19 cellular contexts compared by ENCODE assay signal in the genomic region with DNA sequence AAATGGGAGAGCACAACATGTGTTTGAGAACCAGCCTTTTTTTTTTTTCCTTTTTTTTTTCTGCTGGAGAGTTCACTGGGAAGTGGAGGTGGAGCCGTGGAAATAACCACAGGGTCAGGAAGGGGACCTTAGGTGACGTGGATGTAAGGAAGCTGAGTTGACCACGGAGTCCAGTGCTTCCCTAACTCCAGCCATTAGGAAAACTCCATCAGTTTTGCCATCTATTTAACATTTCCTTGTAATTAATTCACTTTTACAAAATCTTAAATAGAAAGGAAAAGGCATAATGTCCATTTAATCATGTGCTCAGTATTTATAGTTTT. TPM values are rescaled to one million over a fixed set of nuclear protein-coding genes. Genes with fewer than 3 reads are reported as not detected.
A peak's percentile ranks its signal among the peaks of the same experiment; 100 is the strongest.
DNase-seq lines count a peak whose midpoint lies in the region; ATAC-seq and TF ChIP-seq lines count a peak whose summit lies in the region.
"Had no signal": no experiment of that assay in that cellular context is flagged by ENCODE, and none has a peak within 500 bp of the region (broad histone marks: within the 10 kb centered on the region; RNA-seq: fewer than 3 reads in every experiment).

No MANE protein-coding gene starts in this region.

- H3K9me3 Mint-ChIP-seq in activated naive CD8-positive, alpha-beta T cell (ENCODE audit: low read depth), result no peaks in the 10 kb centered on the region
- no peaks in the 10 kb centered on the region for H3K9me3 Mint-ChIP-seq in activated naive CD8-positive, alpha-beta T cell treated with anti-CD3 and anti-CD28 coated beads for 36 hours
- H3K9me3 Mint-ChIP-seq in activated T-helper 1 cell treated with anti-CD3 and anti-CD28 coated beads, Interleukin-12 subunit alpha, Interleukin-12 subunit beta, Interleukin-2, Interleukin-4 antibody, amounts not matched to agents 30 ng/mL and 10 ng/mL and 1 ng/mL, durations not matched to agents 14 hours and 24 hours and 36 hours, result no peaks in the 10 kb centered on the region
- no peaks in the 10 kb centered on the region for H3K9me3 Mint-ChIP-seq in mesothelial cell of epicardium
- H3K9me3 Mint-ChIP-seq: CD14-positive monocyte; effector memory CD8-positive, alpha-beta T cell had no signal

- no peak for TF ChIP-seq CTCF in mesothelial cell of epicardium (IDR thresholded peaks at IDR 0.05; ENCODE audit: unreplicated experiment)

- ATAC-seq in GM18861 (IDR thresholded peaks at IDR 0.05; ENCODE audit: unreplicated experiment) (no peak), GM21526 (IDR thresholded peaks at IDR 0.05; ENCODE audit: low FRiP score, unreplicated experiment) (no peak)
- ATAC-seq: effector memory CD8-positive, alpha-beta T cell; left cardiac atrium had no signal

- H3K4me1 Mint-ChIP-seq in activated naive CD8-positive, alpha-beta T cell (ENCODE audit: low read depth), result peaks cover 25% of the 10 kb centered on the region
- peaks cover 27% of the 10 kb centered on the region for H3K4me1 Mint-ChIP-seq in activated naive CD8-positive, alpha-beta T cell treated with anti-CD3 and anti-CD28 coated beads for 36 hours
- peaks cover 35% of the 10 kb centered on the region for H3K4me1 Mint-ChIP-seq in activated T-helper 1 cell treated with anti-CD3 and anti-CD28 coated beads, Interleukin-12 subunit alpha, Interleukin-12 subunit beta, Interleukin-2, Interleukin-4 antibody, amounts not matched to agents 30 ng/mL and 10 ng/mL and 1 ng/mL, durations not matched to agents 14 hours and 24 hours and 36 hours (ENCODE audit: low read depth)
- peaks cover 19% of the 10 kb centered on the region for H3K4me1 Mint-ChIP-seq in mesothelial cell of epicardium

- H3K27ac Mint-ChIP-seq in activated naive CD8-positive, alpha-beta T cell, result no peak overlapping the region
- H3K27ac Mint-ChIP-seq in activated naive CD8-positive, alpha-beta T cell treated with anti-CD3 and anti-CD28 coated beads for 36 hours, result no peak overlapping the region
- H3K27ac Mint-ChIP-seq in activated T-helper 1 cell treated with anti-CD3 and anti-CD28 coated beads, Interleukin-12 subunit alpha, Interleukin-12 subunit beta, Interleukin-2, Interleukin-4 antibody, amounts not matched to agents 30 ng/mL and 10 ng/mL and 1 ng/mL, durations not matched to agents 14 hours and 24 hours and 36 hours, result peak overlapping the region; percentile 61
- H3K27ac Mint-ChIP-seq in mesothelial cell of epicardium, result no peak overlapping the region

- DNase-seq in activated naive CD8-positive, alpha-beta T cell treated with anti-CD3 and anti-CD28 coated beads for 36 hours, result no peak
- no peak for DNase-seq in activated T-helper 1 cell treated with anti-CD3 and anti-CD28 coated beads, Interleukin-12 subunit alpha, Interleukin-12 subunit beta, Interleukin-2, Interleukin-4 antibody, amounts not matched to agents 30 ng/mL and 10 ng/mL and 1 ng/mL, durations not matched to agents 14 hours and 24 hours and 36 hours (ENCODE audit: low spot score)
- DNase-seq in mesothelial cell of epicardium (ENCODE audit: low spot score in 2 of 2, unreplicated experiment in 2 of 2) (no peak), NCI-H1105 treated with DMSO at 0.1 percent for 48 hours (lab: John Stamatoyannopoulos, UW) (no peak), nucleus accumbens (lab: John Stamatoyannopoulos, UW) (no peak)
- DNase-seq: activated T-cell treated with anti-CD3 and anti-CD28 coated beads, Interleukin-2, amount 50 U/mL, for 48 hours; effector memory CD8-positive, alpha-beta T cell; KBM-7; left cardiac atrium; MV-4-11; NCI-H187 treated with DMSO at 0.1 percent for 48 hours; T-helper 9 cell had no signal

- H3K36me3 Mint-ChIP-seq in activated naive CD8-positive, alpha-beta T cell, result no peaks in the 10 kb centered on the region
- peaks cover 8% of the 10 kb centered on the region for H3K36me3 Mint-ChIP-seq in activated naive CD8-positive, alpha-beta T cell treated with anti-CD3 and anti-CD28 coated beads for 36 hours
- H3K36me3 Mint-ChIP-seq in activated T-helper 1 cell treated with anti-CD3 and anti-CD28 coated beads, Interleukin-12 subunit alpha, Interleukin-12 subunit beta, Interleukin-2, Interleukin-4 antibody, amounts not matched to agents 30 ng/mL and 10 ng/mL and 1 ng/mL, durations not matched to agents 14 hours and 24 hours and 36 hours (ENCODE audit: low read depth), result peaks cover 9% of the 10 kb centered on the region
- no peaks in the 10 kb centered on the region for H3K36me3 Mint-ChIP-seq in mesothelial cell of epicardium

- intact Hi-C loops in activated T-helper 1 cell treated with anti-CD3 and anti-CD28 coated beads, Interleukin-12 subunit alpha, Interleukin-12 subunit beta, Interleukin-2, Interleukin-4 antibody, amounts not matched to agents 30 ng/mL and 10 ng/mL and 1 ng/mL, durations not matched to agents 14 hours and 24 hours and 36 hours (cut with micrococcal nuclease), result no loop called here

- peak overlapping the region; percentile 40 for H3K4me3 Mint-ChIP-seq in activated naive CD8-positive, alpha-beta T cell
- no peak overlapping the region for H3K4me3 Mint-ChIP-seq in activated naive CD8-positive, alpha-beta T cell treated with anti-CD3 and anti-CD28 coated beads for 36 hours
- H3K4me3 Mint-ChIP-seq in activated T-helper 1 cell treated with anti-CD3 and anti-CD28 coated beads, Interleukin-12 subunit alpha, Interleukin-12 subunit beta, Interleukin-2, Interleukin-4 antibody, amounts not matched to agents 30 ng/mL and 10 ng/mL and 1 ng/mL, durations not matched to agents 14 hours and 24 hours and 36 hours, result peak overlapping the region; percentile 92
- H3K4me3 Mint-ChIP-seq in mesothelial cell of epicardium, result peak overlapping the region; percentile 79
- H3K4me3 Mint-ChIP-seq: CD14-positive monocyte had no signal

- H3K27me3 Mint-ChIP-seq in activated naive CD8-positive, alpha-beta T cell, result peaks cover 1% of the 10 kb centered on the region
- H3K27me3 Mint-ChIP-seq in activated naive CD8-positive, alpha-beta T cell treated with anti-CD3 and anti-CD28 coated beads for 36 hours, result peaks cover 4% of the 10 kb centered on the region
- peaks cover 4% of the 10 kb centered on the region for H3K27me3 Mint-ChIP-seq in activated T-helper 1 cell treated with anti-CD3 and anti-CD28 coated beads, Interleukin-12 subunit alpha, Interleukin-12 subunit beta, Interleukin-2, Interleukin-4 antibody, amounts not matched to agents 30 ng/mL and 10 ng/mL and 1 ng/mL, durations not matched to agents 14 hours and 24 hours and 36 hours (ENCODE audit: insufficient read depth)
- peaks cover 32% of the 10 kb centered on the region for H3K27me3 Mint-ChIP-seq in mesothelial cell of epicardium (ENCODE audit: low read depth)

RNA-seq across cellular contexts. Expression of gene CDK2AP2, which starts 2.0 kb away (rescaled TPM):
- 10 to 100 TPM; 49.7 to 50.5 TPM for total RNA-seq in activated naive CD8-positive, alpha-beta T cell treated with anti-CD3 and anti-CD28 coated beads for 36 hours
- 107 and 115 TPM in 2 replicates for total RNA-seq in activated T-helper 1 cell treated with anti-CD3 and anti-CD28 coated beads, Interleukin-12 subunit alpha, Interleukin-12 subunit beta, Interleukin-2, Interleukin-4 antibody, amounts not matched to agents 30 ng/mL and 10 ng/mL and 1 ng/mL, durations not matched to agents 14 hours and 24 hours and 36 hours
- 16.6 to 17.6 TPM (median 17.4 TPM) in 3 replicates for total RNA-seq in mesothelial cell of epicardium

RNA-seq across cellular contexts. Expression of gene PITPNM1, which starts 4.8 kb away (rescaled TPM):
- total RNA-seq in activated naive CD8-positive, alpha-beta T cell treated with anti-CD3 and anti-CD28 coated beads for 36 hours, result 10 to 100 TPM; 52.7 to 56.4 TPM
- total RNA-seq in activated T-helper 1 cell treated with anti-CD3 and anti-CD28 coated beads, Interleukin-12 subunit alpha, Interleukin-12 subunit beta, Interleukin-2, Interleukin-4 antibody, amounts not matched to agents 30 ng/mL and 10 ng/mL and 1 ng/mL, durations not matched to agents 14 hours and 24 hours and 36 hours, result 138 and 140 TPM in 2 replicates
- 54.9 to 56.0 TPM (median 55.8 TPM) in 3 replicates for total RNA-seq in mesothelial cell of epicardium

RNA-seq across cellular contexts. Expression of gene CABP2, which starts 13.3 kb away (rescaled TPM):
- not detected for total RNA-seq in activated naive CD8-positive, alpha-beta T cell treated with anti-CD3 and anti-CD28 coated beads for 36 hours
- not detected in 2 replicates for total RNA-seq in activated T-helper 1 cell treated with anti-CD3 and anti-CD28 coated beads, Interleukin-12 subunit alpha, Interleukin-12 subunit beta, Interleukin-2, Interleukin-4 antibody, amounts not matched to agents 30 ng/mL and 10 ng/mL and 1 ng/mL, durations not matched to agents 14 hours and 24 hours and 36 hours
- not detected in 3 replicates for total RNA-seq in mesothelial cell of epicardium
- total RNA-seq: breast epithelium, left cardiac atrium, posterior vena cava, vagina had no signal

RNA-seq across cellular contexts. Expression of gene AIP, which starts 27.2 kb away (rescaled TPM):
- total RNA-seq in activated naive CD8-positive, alpha-beta T cell treated with anti-CD3 and anti-CD28 coated beads for 36 hours, result 100 to 1,000 TPM; 107 to 112 TPM
- 200 and 203 TPM in 2 replicates for total RNA-seq in activated T-helper 1 cell treated with anti-CD3 and anti-CD28 coated beads, Interleukin-12 subunit alpha, Interleukin-12 subunit beta, Interleukin-2, Interleukin-4 antibody, amounts not matched to agents 30 ng/mL and 10 ng/mL and 1 ng/mL, durations not matched to agents 14 hours and 24 hours and 36 hours
- 43.6 to 45.2 TPM (median 44.6 TPM) in 3 replicates for total RNA-seq in mesothelial cell of epicardium

RNA-seq across cellular contexts. Expression of gene TMEM134, which starts 40.9 kb away (rescaled TPM):
- 10 to 100 TPM; 43.7 to 45.8 TPM for total RNA-seq in activated naive CD8-positive, alpha-beta T cell treated with anti-CD3 and anti-CD28 coated beads for 36 hours
- 55.1 and 61.4 TPM in 2 replicates for total RNA-seq in activated T-helper 1 cell treated with anti-CD3 and anti-CD28 coated beads, Interleukin-12 subunit alpha, Interleukin-12 subunit beta, Interleukin-2, Interleukin-4 antibody, amounts not matched to agents 30 ng/mL and 10 ng/mL and 1 ng/mL, durations not matched to agents 14 hours and 24 hours and 36 hours
- 64.3 to 69.3 TPM (median 67.8 TPM) in 3 replicates for total RNA-seq in mesothelial cell of epicardium
